1 cellular context compared by ENCODE assay signal in genomic region chr11:126467471-126467870, GRCh38.
TF ChIP-seq lines count a peak whose summit lies in the region.

No MANE protein-coding gene starts in this region.

TF ChIP-seq in H1, 55 proteins besides CTCF, POLR2A, EP300 and RAD21 (continued from another document):
- TF ChIP-seq TBP (IDR thresholded peaks at IDR 0.05; ENCODE audit: low read depth, low read length) (no peak), ATF2 (IDR thresholded peaks at IDR 0.05; ENCODE audit: low read length) (no peak), RXRA (IDR thresholded peaks at IDR 0.05; ENCODE audit: insufficient read depth, low read depth, low read length) (no peak)
